In the genomic region with DNA sequence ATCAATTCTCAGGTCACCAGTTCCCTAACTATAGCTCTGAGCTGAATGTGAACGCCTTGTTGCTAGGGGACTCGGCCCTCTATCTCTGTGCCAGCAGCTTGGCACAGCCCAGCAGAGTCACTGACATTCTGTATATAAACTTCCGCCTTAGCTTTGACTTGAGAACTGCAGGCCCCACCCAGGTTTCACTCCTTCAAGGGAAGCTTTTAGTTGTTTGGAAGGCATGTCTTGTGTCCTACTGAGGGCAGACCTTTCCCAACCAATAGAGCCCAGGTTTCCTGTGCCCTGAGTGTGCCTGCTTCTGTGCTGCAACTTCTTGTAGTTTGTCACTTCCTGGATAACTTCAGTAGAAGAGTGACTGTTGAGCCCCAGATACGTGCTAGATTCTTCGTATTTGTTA, we compare ENCODE assay signal across 8 cellular contexts.
DNase-seq lines count a peak whose midpoint lies in the region; ATAC-seq, FAIRE-seq and TF ChIP-seq lines count a peak whose summit lies in the region.
"Not testable (repeated sequence)": the region's sequence is repeated elsewhere in the genome, so short reads cannot be mapped to it uniquely, and the experiment has no call there.

No MANE protein-coding gene starts in this region.

- POLR2A ChIA-PET in T-cell (lab: Charles Lee), result interaction anchor here in 1 of 2 donors (0.6 kb wide), 1 partner anchor 275 kb away, joined by 3 read pairs; no protein-coding TSS in a partner anchor
- POLR2A ChIA-PET in GM12878 (lab: Charles Lee), result not testable (repeated sequence)
- POLR2A ChIA-PET in naive thymus-derived CD4-positive, alpha-beta T cell (lab: Charles Lee), result interaction anchor here (0.6 to 2.8 kb wide), 10 partner anchors 9 to 288 kb away, joined by 3 to 18 read pairs (median 4); no protein-coding TSS in a partner anchor

- TF ChIP-seq CTCF in GM12865 (IDR thresholded peaks at IDR 0.05; ENCODE audit: insufficient read depth, low read depth, low read length, missing control alignments); GM12878 (IDR thresholded peaks at IDR 0.05 in 2 of 3, conservative IDR thresholded peaks at IDR 0.05 in 1 of 3; ENCODE audit: control insufficient read depth in 2 of 3, extremely low read depth in 1 of 3, insufficient read depth in 1 of 3, low read depth in 3 of 3, low read length in 3 of 3); esophagus muscularis mucosa (IDR thresholded peaks at IDR 0.05); transverse colon (IDR thresholded peaks at IDR 0.05): not testable (repeated sequence)

- ATAC-seq in T-cell (replicated peaks in 1 of 4), result peak; percentile 76 to 85 (median 80)
- peak; percentile 48 for ATAC-seq in activated T-helper 17 cell treated with anti-CD3 and anti-CD28 coated beads, Interleukin-2, amount 50 U/mL, for 72 hours (replicated peaks)
- ATAC-seq in GM12878, result peak; percentile 23; the same call in 1 of the 3 replicates
- peak; percentile 70 for ATAC-seq in naive thymus-derived CD4-positive, alpha-beta T cell

- not testable (repeated sequence) for BruUV-seq in GM12878 (replicated peaks; lab: Mats Ljungman, UMichigan)

- H4K20me1 ChIP-seq in GM12878 (ENCODE audit: control insufficient read depth, insufficient read depth), result not testable (repeated sequence)

- not testable (repeated sequence) for H3K36me3 Mint-ChIP-seq in T-cell; activated CD4-positive, alpha-beta T cell treated with anti-CD3 and anti-CD28 coated beads, Interleukin-2, amount 10 ng/mL, durations not matched to agents 24 days and 14 days (ENCODE audit: low read depth); activated T-helper 17 cell treated with anti-CD3 and anti-CD28 coated beads, Interleukin-2, amount 50 U/mL, for 72 hours (ENCODE audit: low read depth); naive thymus-derived CD4-positive, alpha-beta T cell

- TF ChIP-seq EP300 in GM12878 (IDR thresholded peaks at IDR 0.05; ENCODE audit: borderline replicate concordance in 1 of 2, control insufficient read depth in 1 of 2, low read depth in 2 of 2, low read length in 2 of 2); esophagus muscularis mucosa (IDR thresholded peaks at IDR 0.05); transverse colon (IDR thresholded peaks at IDR 0.05; ENCODE audit: low read depth): not testable (repeated sequence)

- DNase-seq in GM12865 (ENCODE audit: low read depth) (peak; percentile 13), T-cell (peak in 6 of 34 experiments; percentile 5 to 37 (median 22)), esophagus muscularis mucosa (ENCODE audit: extremely low spot score) (peak; percentile 70), transverse colon (peak; percentile 74)
- DNase-seq in activated CD4-positive, alpha-beta T cell treated with anti-CD3 and anti-CD28 coated beads, Interleukin-2, amount 10 ng/mL, durations not matched to agents 24 days and 14 days; GM12878 (ENCODE audit: low read depth, low spot score): not testable (repeated sequence)
- peak in 6 of 9 donors; percentile 25 to 58 (median 36) for DNase-seq in naive thymus-derived CD4-positive, alpha-beta T cell

- not testable (repeated sequence) for TF ChIP-seq POLR2A in GM12878 (IDR thresholded peaks at IDR 0.05; ENCODE audit: low read depth, low read length); esophagus muscularis mucosa (IDR thresholded peaks at IDR 0.05; ENCODE audit: low read depth)
- TF ChIP-seq POLR2A in transverse colon (IDR thresholded peaks at IDR 0.05), result peak; percentile 48

- 38% methylated on average over 5 of the region's 5 CpGs for WGBS in GM12878 (ENCODE audit: insufficient coverage, insufficient replicate concordance, low lambda C conversion rate, missing lambda C conversion rate)
- WGBS in esophagus muscularis mucosa, result 54% methylated on average over 5 of the region's 5 CpGs
- WGBS in transverse colon (ENCODE audit: low coverage in 1 of 2), 2 donors, result 38 to 78% methylated on average over 2 to 5 of the region's 5 CpGs

- H3K9me3 ChIP-seq in GM12878 (replicated peaks; ENCODE audit: control insufficient read depth, insufficient read depth, low read length); esophagus muscularis mucosa; naive thymus-derived CD4-positive, alpha-beta T cell (ENCODE audit: control insufficient read depth in 2 of 3, low read length in 3 of 3); transverse colon: not testable (repeated sequence)

- not testable (repeated sequence) for H3K36me3 ChIP-seq in GM12878 (ENCODE audit: control insufficient read depth in 2 of 2, insufficient read depth in 2 of 2, low read length in 1 of 2); esophagus muscularis mucosa; naive thymus-derived CD4-positive, alpha-beta T cell (ENCODE audit: control insufficient read depth in 2 of 3, insufficient read depth in 3 of 3, low read length in 3 of 3); transverse colon

- FAIRE-seq in GM12878 (lab: Jason Lieb, UNC), result not testable (repeated sequence)

- H3K9me3 Mint-ChIP-seq in T-cell; activated CD4-positive, alpha-beta T cell treated with anti-CD3 and anti-CD28 coated beads, Interleukin-2, amount 10 ng/mL, durations not matched to agents 24 days and 14 days; activated T-helper 17 cell treated with anti-CD3 and anti-CD28 coated beads, Interleukin-2, amount 50 U/mL, for 72 hours; naive thymus-derived CD4-positive, alpha-beta T cell: not testable (repeated sequence)

- in situ Hi-C loops in GM12878 (cut with MboI); transverse colon (cut with MboI; ENCODE audit: low pct_ligation_motif_present in 1 of 4, low pct_unique_long_range_greater_than_20kb in 1 of 4, low sequenced_read_pairs in 3 of 4): not testable (repeated sequence)

- H3K4me2 ChIP-seq in GM12878 (ENCODE audit: control insufficient read depth, insufficient read depth), result not testable (repeated sequence)

- H3K27ac Mint-ChIP-seq in T-cell, result peak overlapping the region; percentile 81 to 94
- peak overlapping the region; percentile 68 for H3K27ac Mint-ChIP-seq in activated CD4-positive, alpha-beta T cell treated with anti-CD3 and anti-CD28 coated beads, Interleukin-2, amount 10 ng/mL, durations not matched to agents 24 days and 14 days
- H3K27ac Mint-ChIP-seq in activated T-helper 17 cell treated with anti-CD3 and anti-CD28 coated beads, Interleukin-2, amount 50 U/mL, for 72 hours, result peak overlapping the region; percentile 80
- peak overlapping the region; percentile 86 to 97 (median 93) for H3K27ac Mint-ChIP-seq in naive thymus-derived CD4-positive, alpha-beta T cell

- not testable (repeated sequence) for H3K9ac ChIP-seq in GM12878 (ENCODE audit: control insufficient read depth, insufficient read depth, low read length)

- not testable (repeated sequence) for H3K27ac ChIP-seq in GM12878 (ENCODE audit: control insufficient read depth, insufficient read depth); esophagus muscularis mucosa (replicated peaks in 1 of 4)
- H3K27ac ChIP-seq in naive thymus-derived CD4-positive, alpha-beta T cell (ENCODE audit: low read depth, low read length), result peak overlapping the region; percentile 57
- H3K27ac ChIP-seq in transverse colon, result peak overlapping the region; percentile 78 to 84 (median 80)

- peaks cover 29 to 41% (median 35%) of the 10 kb centered on the region in 3 donors for H3K4me1 Mint-ChIP-seq in T-cell
- peaks cover 19% of the 10 kb centered on the region for H3K4me1 Mint-ChIP-seq in activated CD4-positive, alpha-beta T cell treated with anti-CD3 and anti-CD28 coated beads, Interleukin-2, amount 10 ng/mL, durations not matched to agents 24 days and 14 days
- H3K4me1 Mint-ChIP-seq in activated T-helper 17 cell treated with anti-CD3 and anti-CD28 coated beads, Interleukin-2, amount 50 U/mL, for 72 hours, result not testable (repeated sequence)
- peaks cover 20 to 51% (median 39%) of the 10 kb centered on the region in 7 donors for H3K4me1 Mint-ChIP-seq in naive thymus-derived CD4-positive, alpha-beta T cell

- RAD21 ChIA-PET in GM12878 (lab: Charles Lee; ENCODE audit: unreplicated experiment), result not testable (repeated sequence)

- not testable (repeated sequence) for TF ChIP-seq RAD21 in GM12878 (IDR thresholded peaks at IDR 0.05; ENCODE audit: insufficient read depth, low read depth, low read length)

- H3K27me3 ChIP-seq in GM12878 (replicated peaks in 1 of 2; ENCODE audit: control insufficient read depth in 2 of 2, insufficient read depth in 2 of 2, low read length in 1 of 2); esophagus muscularis mucosa; naive thymus-derived CD4-positive, alpha-beta T cell (ENCODE audit: control insufficient read depth in 2 of 2, insufficient read depth in 2 of 2, low read length in 2 of 2); transverse colon: not testable (repeated sequence)

- H3K27me3 Mint-ChIP-seq in T-cell; activated T-helper 17 cell treated with anti-CD3 and anti-CD28 coated beads, Interleukin-2, amount 50 U/mL, for 72 hours: not testable (repeated sequence)
- H3K27me3 Mint-ChIP-seq in activated CD4-positive, alpha-beta T cell treated with anti-CD3 and anti-CD28 coated beads, Interleukin-2, amount 10 ng/mL, durations not matched to agents 24 days and 14 days, result peaks cover 15% of the 10 kb centered on the region
- peaks cover 0 to 21% (median 0%) of the 10 kb centered on the region in 5 donors for H3K27me3 Mint-ChIP-seq in naive thymus-derived CD4-positive, alpha-beta T cell

- not testable (repeated sequence) for H3K79me2 ChIP-seq in GM12878 (ENCODE audit: control insufficient read depth, insufficient read depth, low read length)

- not testable (repeated sequence) for H2AFZ ChIP-seq in GM12878 (ENCODE audit: control insufficient read depth, low read depth, low read length)

- not testable (repeated sequence) for H3K4me1 ChIP-seq in GM12878 (ENCODE audit: control insufficient read depth, insufficient read depth, low read length); esophagus muscularis mucosa
- peaks cover 0 to 28% of the 10 kb centered on the region in 2 donors for H3K4me1 ChIP-seq in naive thymus-derived CD4-positive, alpha-beta T cell (ENCODE audit: control insufficient read depth in 2 of 2, insufficient read depth in 2 of 2, low read length in 2 of 2)
- H3K4me1 ChIP-seq in transverse colon, result peaks cover 3 to 18% (median 14%) of the 10 kb centered on the region in 4 donors

- H3K4me3 ChIP-seq in GM12865 (ENCODE audit: low read depth, low read length); GM12878; esophagus muscularis mucosa; naive thymus-derived CD4-positive, alpha-beta T cell (ENCODE audit: low read length); transverse colon: not testable (repeated sequence)

- intact Hi-C loops in activated CD4-positive, alpha-beta T cell treated with anti-CD3 and anti-CD28 coated beads, Interleukin-2, amount 10 ng/mL, durations not matched to agents 24 days and 14 days (cut with micrococcal nuclease); GM12878 (cut with micrococcal nuclease; ENCODE audit: unreplicated experiment); esophagus muscularis mucosa (cut with DNase I); transverse colon (cut with DNase I; ENCODE audit: low total_unique reads): not testable (repeated sequence)
- intact Hi-C loops in naive thymus-derived CD4-positive, alpha-beta T cell (cut with micrococcal nuclease), result loop anchor here in 1 of 2 donors (5.0 kb wide), 1 partner anchor 58 kb away; no protein-coding TSS in a partner anchor

- peak overlapping the region in 2 of 3 donors; percentile 18 to 39 for H3K4me3 Mint-ChIP-seq in T-cell
- not testable (repeated sequence) for H3K4me3 Mint-ChIP-seq in activated CD4-positive, alpha-beta T cell treated with anti-CD3 and anti-CD28 coated beads, Interleukin-2, amount 10 ng/mL, durations not matched to agents 24 days and 14 days
- peak overlapping the region; percentile 43 for H3K4me3 Mint-ChIP-seq in activated T-helper 17 cell treated with anti-CD3 and anti-CD28 coated beads, Interleukin-2, amount 50 U/mL, for 72 hours
- H3K4me3 Mint-ChIP-seq in naive thymus-derived CD4-positive, alpha-beta T cell, result peak overlapping the region; percentile 18 to 72 (median 53)

- SMC1A ChIA-PET in GM12878 (lab: Charles Lee; ENCODE audit: uncharacterized antibody, unreplicated experiment), result interaction anchor here (0.8 kb wide), 1 partner anchor 18 kb away, joined by 4 read pairs; no protein-coding TSS in a partner anchor

- CTCF ChIA-PET in T-cell (lab: Charles Lee), result interaction anchor here (0.6 to 1.4 kb wide), 4 partner anchors 23 to 695 kb away, joined by 3 to 4 read pairs (median 4); no protein-coding TSS in a partner anchor
- CTCF ChIA-PET in GM12878 (lab: Yijun Ruan, JAX), result interaction anchor here (0.7 to 9.1 kb wide), 8 partner anchors 10 to 213 kb away, joined by 3 to 59 read pairs (median 4); no protein-coding TSS in a partner anchor
- CTCF ChIA-PET in naive thymus-derived CD4-positive, alpha-beta T cell (lab: Charles Lee), result interaction anchor here (0.6 to 4.1 kb wide), 10 partner anchors 12 to 334 kb away, joined by 3 to 23 read pairs (median 4); partner anchors contain the start of gene EPHB6

Comparison
In these comparisons a context has a peak if more than half of its experiments do, and no peak if none do; other contexts are left out.
1. ATAC-seq: peak in every context shown above with its lines; median percentile 80 in T-cell; 70 in naive thymus-derived CD4-positive, alpha-beta T cell; 48 in activated T-helper 17 cell treated with anti-CD3 and anti-CD28 coated beads, Interleukin-2, amount 50 U/mL, for 72 hours; 23 in GM12878.